Comparison of ENCODE assay signal across 19 cellular contexts in genomic region chr19:43723588-43723987, GRCh38. TPM values are rescaled to one million over a fixed set of nuclear protein-coding genes. Genes with fewer than 3 reads are reported as not detected.
A peak's percentile ranks its signal among the peaks of the same experiment; 100 is the strongest.
DNase-seq lines count a peak whose midpoint lies in the region; ATAC-seq and TF ChIP-seq lines count a peak whose summit lies in the region.
"Had no signal": no experiment of that assay in that cellular context is flagged by ENCODE, and none has a peak within 500 bp of the region (broad histone marks: within the 10 kb centered on the region; RNA-seq: fewer than 3 reads in every experiment).

No MANE protein-coding gene starts in this region.

- DNase-seq in CD14-positive monocyte (ENCODE audit: low spot score) (no peak), HEK293T (ENCODE audit: extremely low spot score) (no peak), brain microvascular endothelial cell (no peak), lower lobe of right lung (no peak), body of pancreas (no peak), smooth muscle cell (lab: John Stamatoyannopoulos, UW; ENCODE audit: unreplicated experiment) (no peak), thyroid gland (no peak)
- DNase-seq: activated B cell treated with CpG ODN at 0.5 μM for 24 hours; activated CD8-positive, alpha-beta memory T cell treated with anti-CD3 and anti-CD28 coated beads, Interleukin-2, amount 50 U/mL, for 48 hours; islet precursor cell; naive B cell; NCI-H1694 treated with DMSO at 0.1 percent for 48 hours; NCI-H82; sigmoid colon; stimulated activated naive CD8-positive, alpha-beta T cell treated with anti-CD3 and anti-CD28 coated beads, Interleukin-15, amount 100 ng/mL, for 72 hours had no signal

- H3K9me3 Mint-ChIP-seq in CD14-positive monocyte: peaks cover 0 to 2% (median 0%) of the 10 kb centered on the region in 7 donors
- H3K9me3 Mint-ChIP-seq: activated B cell treated with CpG ODN at 0.5 μM for 24 hours; activated naive CD4-positive, alpha-beta T cell treated with anti-CD3 and anti-CD28 coated beads, Interleukin-2, amount 50 U/mL, for 72 hours; naive B cell; stimulated activated naive CD8-positive, alpha-beta T cell treated with anti-CD3 and anti-CD28 coated beads, Interleukin-15, amount 100 ng/mL, for 72 hours had no signal

- H3K27me3 ChIP-seq in brain microvascular endothelial cell (replicated peaks) (no peaks in the 10 kb centered on the region), lower lobe of right lung (ENCODE audit: low read depth) (no peaks in the 10 kb centered on the region), body of pancreas (no peaks in the 10 kb centered on the region), smooth muscle cell (ENCODE audit: low read depth) (no peaks in the 10 kb centered on the region), thyroid gland (no peaks in the 10 kb centered on the region)
- H3K27me3 ChIP-seq: sigmoid colon had no signal

- H3K27me3 Mint-ChIP-seq in CD14-positive monocyte (ENCODE audit: low read depth in 3 of 3): peaks cover 15 to 20% (median 18%) of the 10 kb centered on the region in 3 donors
- H3K27me3 Mint-ChIP-seq: activated B cell treated with CpG ODN at 0.5 μM for 24 hours; naive B cell; stimulated activated naive CD8-positive, alpha-beta T cell treated with anti-CD3 and anti-CD28 coated beads, Interleukin-15, amount 100 ng/mL, for 72 hours had no signal

- H2AFZ ChIP-seq in smooth muscle cell (ENCODE audit: low read depth): no peak overlapping the region

- POLR2A ChIA-PET in HEK293T (lab: Yijun Ruan, JAX): no interaction called here

- H4K20me1 ChIP-seq in smooth muscle cell (ENCODE audit: low read depth): no peaks in the 10 kb centered on the region

- H3K27ac Mint-ChIP-seq in CD14-positive monocyte: peak overlapping the region in 2 of 7 donors; percentile 43 to 54
- H3K27ac Mint-ChIP-seq: activated B cell treated with CpG ODN at 0.5 μM for 24 hours; activated naive CD4-positive, alpha-beta T cell treated with anti-CD3 and anti-CD28 coated beads, Interleukin-2, amount 50 U/mL, for 72 hours; naive B cell; stimulated activated naive CD8-positive, alpha-beta T cell treated with anti-CD3 and anti-CD28 coated beads, Interleukin-15, amount 100 ng/mL, for 72 hours had no signal

- H3K36me3 ChIP-seq in brain microvascular endothelial cell (replicated peaks): peaks cover 8% of the 10 kb centered on the region
- H3K36me3 ChIP-seq in lower lobe of right lung: peaks cover 7% of the 10 kb centered on the region
- peaks cover 0 to 1% of the 10 kb centered on the region in 2 donors for H3K36me3 ChIP-seq in body of pancreas (replicated peaks in 1 of 2; ENCODE audit: insufficient read depth in 1 of 2, low read depth in 2 of 2)
- H3K36me3 ChIP-seq in smooth muscle cell (ENCODE audit: low read depth): no peaks in the 10 kb centered on the region
- H3K36me3 ChIP-seq in thyroid gland: peaks cover 0 to under 1% of the 10 kb centered on the region in 2 donors

- in situ Hi-C loops in brain microvascular endothelial cell (cut with HindIII; ENCODE audit: low pct_ligation_motif_present, low sequenced_read_pairs): no loop called here

- TF ChIP-seq POLR2A in body of pancreas (IDR thresholded peaks at IDR 0.05) (no peak), thyroid gland (IDR thresholded peaks at IDR 0.05) (no peak)

- CTCF ChIA-PET in HEK293T (lab: Yijun Ruan, JAX): interaction anchor here (1.1 kb wide), 1 partner anchor 55 kb away, joined by 6 read pairs; no protein-coding TSS in a partner anchor

- no peak overlapping the region for H3K9ac ChIP-seq in smooth muscle cell (ENCODE audit: low read depth)
- H3K9ac ChIP-seq: KMS-11 had no signal

- H3K4me3 ChIP-seq in brain microvascular endothelial cell (ENCODE audit: low read depth, low read length): no peak overlapping the region
- H3K4me3 ChIP-seq in lower lobe of right lung: no peak overlapping the region
- no peak overlapping the region for H3K4me3 ChIP-seq in body of pancreas
- no peak overlapping the region for H3K4me3 ChIP-seq in smooth muscle cell
- H3K4me3 ChIP-seq in thyroid gland (replicated peaks in 1 of 3): no peak overlapping the region
- H3K4me3 ChIP-seq: sigmoid colon had no signal

- H3K4me3 Mint-ChIP-seq in CD14-positive monocyte: peak overlapping the region in 1 of 2 donors; percentile 42
- H3K4me3 Mint-ChIP-seq: activated B cell treated with CpG ODN at 0.5 μM for 24 hours; stimulated activated naive CD8-positive, alpha-beta T cell treated with anti-CD3 and anti-CD28 coated beads, Interleukin-15, amount 100 ng/mL, for 72 hours had no signal

- H3K9me3 ChIP-seq in lower lobe of right lung: no peaks in the 10 kb centered on the region
- H3K9me3 ChIP-seq in body of pancreas: no peaks in the 10 kb centered on the region
- H3K9me3 ChIP-seq in smooth muscle cell (replicated peaks; ENCODE audit: low read depth): no peaks in the 10 kb centered on the region
- no peaks in the 10 kb centered on the region for H3K9me3 ChIP-seq in thyroid gland
- H3K9me3 ChIP-seq: sigmoid colon had no signal

- H3K27ac ChIP-seq in brain microvascular endothelial cell (no peak overlapping the region), lower lobe of right lung (no peak overlapping the region), body of pancreas (no peak overlapping the region), smooth muscle cell (ENCODE audit: low read depth) (no peak overlapping the region), thyroid gland (no peak overlapping the region)
- H3K27ac ChIP-seq: KMS-11, sigmoid colon had no signal

- ATAC-seq in lower lobe of right lung (no peak), GM21786 (IDR thresholded peaks at IDR 0.05; ENCODE audit: unreplicated experiment) (no peak), body of pancreas (no peak)
- ATAC-seq: activated naive CD4-positive, alpha-beta T cell treated with anti-CD3 and anti-CD28 coated beads, Interleukin-2, amount 50 U/mL, for 72 hours; stimulated activated naive CD8-positive, alpha-beta T cell treated with anti-CD3 and anti-CD28 coated beads, Interleukin-15, amount 100 ng/mL, for 72 hours had no signal

- intact Hi-C loops in CD14-positive monocyte (cut with micrococcal nuclease) (no loop called here), lower lobe of right lung (cut with DNase I) (no loop called here), body of pancreas (cut with DNase I) (no loop called here), thyroid gland (cut with DNase I) (no loop called here)

- 64% methylated on average over 7 to 8 of the region's 8 CpGs for WGBS in body of pancreas, 2 donors
- 73% methylated on average over 8 of the region's 8 CpGs for WGBS in smooth muscle cell (ENCODE audit: low lambda C conversion rate)
- 55 to 59% methylated on average over 8 of the region's 8 CpGs for WGBS in thyroid gland, 2 donors

- H3K4me2 ChIP-seq in smooth muscle cell: no peak overlapping the region
- H3K4me2 ChIP-seq: KMS-11 had no signal

- peaks cover 35% of the 10 kb centered on the region for H3K4me1 Mint-ChIP-seq in CD14-positive monocyte

- H3F3A ChIP-seq in smooth muscle cell (ENCODE audit: low read depth): no peaks in the 10 kb centered on the region

- H3K4me1 ChIP-seq in lower lobe of right lung (peaks cover 9% of the 10 kb centered on the region), body of pancreas (no peaks in the 10 kb centered on the region), smooth muscle cell (ENCODE audit: low read depth) (no peaks in the 10 kb centered on the region), thyroid gland (no peaks in the 10 kb centered on the region)
- H3K4me1 ChIP-seq: sigmoid colon had no signal

- TF ChIP-seq CTCF in CD14-positive monocyte (IDR thresholded peaks at IDR 0.05) (peak; percentile 71), brain microvascular endothelial cell (IDR thresholded peaks at IDR 0.05; ENCODE audit: low read depth, low read length, missing control alignments) (peak; percentile 56), lower lobe of right lung (IDR thresholded peaks at IDR 0.05) (peak; percentile 30), body of pancreas (IDR thresholded peaks at IDR 0.05) (peak in 1 of 7 experiments; percentile 7), smooth muscle cell (IDR thresholded peaks at IDR 0.05; ENCODE audit: borderline replicate concordance, insufficient read depth, poor library complexity, severe bottlenecking) (no peak), thyroid gland (IDR thresholded peaks at IDR 0.05) (no peak)

- peaks cover 8 to 10% of the 10 kb centered on the region in 2 donors for H3K36me3 Mint-ChIP-seq in CD14-positive monocyte

- H3K79me2 ChIP-seq in smooth muscle cell (ENCODE audit: low read depth): no peaks in the 10 kb centered on the region

TF ChIP-seq in HEK293T, 16 proteins besides CTCF, POLR2A, EP300 and RAD21:
- TF ChIP-seq NFRKB (IDR thresholded peaks at IDR 0.05) (no peak), CTBP1 (IDR thresholded peaks at IDR 0.05; ENCODE audit: borderline replicate concordance) (no peak), LEF1 (IDR thresholded peaks at IDR 0.05; ENCODE audit: borderline replicate concordance) (no peak), ZNF384 (IDR thresholded peaks at IDR 0.05) (peak; percentile 42; the same call in 1 of the 2 replicates)
TF ChIP-seq in HEK293T: peak in this region for 1.

RNA-seq across cellular contexts. Expression of gene IRGC, which starts 7.7 kb away (rescaled TPM):
- polyA plus RNA-seq in CD14-positive monocyte: not detected
- total RNA-seq in lower lobe of right lung: not detected
- total RNA-seq in body of pancreas: not detected
- not detected in 2 replicates for total RNA-seq in smooth muscle cell
- not detected in 2 replicates for polyA plus RNA-seq in smooth muscle cell
- 1 to 10 TPM in 1 of 4 donors, not detected in 3; 1.1 TPM for total RNA-seq in thyroid gland
- total RNA-seq: activated B cell treated with CpG ODN at 0.5 μM for 24 hours; activated naive CD4-positive, alpha-beta T cell treated with anti-CD3 and anti-CD28 coated beads, Interleukin-2, amount 50 U/mL, for 72 hours; cerebellum; sigmoid colon had no signal
- polyA plus RNA-seq: sigmoid colon had no signal

RNA-seq across cellular contexts. Expression of gene SMG9, which starts 31.2 kb away (rescaled TPM):
- polyA plus RNA-seq in CD14-positive monocyte: 1 to 10 TPM; 1.3 to 2.4 TPM
- 47.3 TPM for total RNA-seq in lower lobe of right lung
- total RNA-seq in body of pancreas: 10 to 100 TPM in 1 of 2 donors, 1 to 10 TPM in 1; 8.3 to 52.1 TPM
- 12.8 and 13.2 TPM in 2 replicates for total RNA-seq in smooth muscle cell
- 39.2 and 46.6 TPM in 2 replicates for polyA plus RNA-seq in smooth muscle cell
- 10 to 100 TPM; 15.5 to 34.4 (median 18.8) TPM for total RNA-seq in thyroid gland

RNA-seq across cellular contexts. Expression of gene PLAUR, which starts 53.6 kb away (rescaled TPM):
- polyA plus RNA-seq in CD14-positive monocyte: 100 to 1,000 TPM; 212 to 284 TPM
- 96.2 TPM for total RNA-seq in lower lobe of right lung
- 10 to 100 TPM in 1 of 2 donors, 1 to 10 TPM in 1; 5.4 to 25.4 TPM for total RNA-seq in body of pancreas
- 67.0 and 105 TPM in 2 replicates for total RNA-seq in smooth muscle cell
- polyA plus RNA-seq in smooth muscle cell: 107 and 115 TPM in 2 replicates
- total RNA-seq in thyroid gland: 10 to 100 TPM in 1 of 4 donors, 1 to 10 TPM in 3; 2.4 to 21.1 (median 4.5) TPM

RNA-seq across cellular contexts. Expression of gene KCNN4, which starts 57.2 kb away (rescaled TPM):
- polyA plus RNA-seq in CD14-positive monocyte: 10 to 100 TPM; 12.9 to 17.1 TPM
- total RNA-seq in lower lobe of right lung: 3.6 TPM
- total RNA-seq in body of pancreas: 1 to 10 TPM in 1 of 2 donors, not detected in 1; 2.9 TPM
- total RNA-seq in smooth muscle cell: 4.0 and 5.4 TPM in 2 replicates
- polyA plus RNA-seq in smooth muscle cell: 1.7 and 14.9 TPM in 2 replicates
- total RNA-seq in thyroid gland: 1 to 10 TPM in 2 of 4 donors, under 1 TPM in 2; 0.29 to 1.7 (median 1.0) TPM

Comparison
In these comparisons a context has a peak if more than half of its experiments do, and no peak if none do; other contexts are left out.
1. CTCF ChIP-seq: peak in CD14-positive monocyte (single experiment), brain microvascular endothelial cell (single experiment) and lower lobe of right lung (single experiment); none in smooth muscle cell (single experiment) and thyroid gland (0 of 6).